21 cellular contexts compared by ENCODE assay signal in the genomic region with DNA sequence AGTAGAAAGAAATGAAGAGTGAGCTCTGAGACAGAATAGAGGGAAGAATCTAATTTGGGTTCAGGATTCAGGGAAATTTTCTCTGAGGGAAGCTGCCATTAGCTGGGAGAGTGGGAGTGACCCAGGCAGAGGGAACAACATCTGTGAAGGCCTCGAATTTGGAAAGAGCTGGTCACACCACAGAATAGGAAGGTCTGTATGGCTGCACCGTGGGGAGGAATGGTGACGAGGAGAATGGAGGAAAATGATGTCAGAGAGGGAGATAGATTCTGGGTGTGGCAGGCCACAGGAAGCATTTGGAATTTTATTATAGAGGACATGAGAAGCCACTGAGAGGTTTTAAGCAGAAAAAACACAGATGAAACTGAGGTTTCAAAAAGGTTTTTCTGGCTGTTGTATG.
"Had no signal": no experiment of that assay in that cellular context is flagged by ENCODE, and none has a peak within 500 bp of the region (broad histone marks: within the 10 kb centered on the region; RNA-seq: fewer than 3 reads in every experiment).

No MANE protein-coding gene starts in this region.

- H3K9me3 ChIP-seq: SJSA1 had no signal

- H3K4me3 ChIP-seq: SJSA1, SK-N-MC had no signal

- DNase-seq: IMR-90, Karpas-422, KG1, MM.1S, NCI-H1092 treated with DMSO at 0.1 percent for 48 hours, NCI-H1436, NCI-H187, NCI-H2029, NCI-H2081 treated with DMSO at 0.1 percent for 48 hours, NCI-H2171 treated with DMSO at 0.1 percent for 48 hours, NCI-H345, NCI-H446 treated with DMSO at 0.1 percent for 48 hours, NCI-H510A treated with DMSO at 0.1 percent for 48 hours, NCI-H526, NCI-H82, Right ventricle myocardium superior, RPMI8226, SIG-M5 had no signal

- H3K27ac ChIP-seq: SJSA1, SK-N-MC had no signal

- ATAC-seq: HepG2 had no signal

- H3K36me3 ChIP-seq: SJSA1 had no signal

- H3K27me3 ChIP-seq: SJSA1 had no signal
